16 cellular contexts compared by ENCODE assay signal in genomic region chr12:67356400-67356799, GRCh38.
A peak's percentile ranks its signal among the peaks of the same experiment; 100 is the strongest.
DNase-seq lines count a peak whose midpoint lies in the region; ATAC-seq, FAIRE-seq and TF ChIP-seq lines count a peak whose summit lies in the region.
"Had no signal": no experiment of that assay in that cellular context is flagged by ENCODE, and none has a peak within 500 bp of the region (broad histone marks: within the 10 kb centered on the region; RNA-seq: fewer than 3 reads in every experiment).

No MANE protein-coding gene starts in this region.

- H2AFZ ChIP-seq in astrocyte (ENCODE audit: low read depth, low read length) (no peak overlapping the region), neuron (ENCODE audit: low read depth, low read length) (peak overlapping the region; percentile 28)

- H3K9me3 ChIP-seq in astrocyte (ENCODE audit: insufficient read depth, low read depth, low read length) = no peaks in the 10 kb centered on the region
- H3K9me3 ChIP-seq in neuron (ENCODE audit: low read length) = no peaks in the 10 kb centered on the region
- H3K9me3 ChIP-seq: transverse colon had no signal

- H3K36me3 ChIP-seq in astrocyte (ENCODE audit: insufficient read depth, low read length) (no peaks in the 10 kb centered on the region), neuron (ENCODE audit: insufficient read depth, low read length) (no peaks in the 10 kb centered on the region)
- H3K36me3 ChIP-seq: transverse colon had no signal

- H4K20me1 ChIP-seq in astrocyte (ENCODE audit: insufficient read depth, low read length) = no peaks in the 10 kb centered on the region

- H3K9me3 Mint-ChIP-seq in astrocyte (ENCODE audit: unreplicated experiment) = no peaks in the 10 kb centered on the region
- H3K9me3 Mint-ChIP-seq in activated CD8-positive, alpha-beta T cell treated with anti-CD3 and anti-CD28 coated beads, Interleukin-2, amount 10 ng/mL, durations not matched to agents 7 days and 5 days (ENCODE audit: insufficient read depth) = peaks cover 3% of the 10 kb centered on the region
- H3K9me3 Mint-ChIP-seq: activated CD4-positive, alpha-beta T cell treated with anti-CD3 and anti-CD28 coated beads, Interleukin-2, amount 10 ng/mL, durations not matched to agents 24 days and 14 days had no signal

- H3K27me3 Mint-ChIP-seq in astrocyte (ENCODE audit: low read depth, unreplicated experiment) = no peaks in the 10 kb centered on the region
- H3K27me3 Mint-ChIP-seq in activated CD8-positive, alpha-beta T cell treated with anti-CD3 and anti-CD28 coated beads, Interleukin-2, amount 10 ng/mL, durations not matched to agents 7 days and 5 days (ENCODE audit: low read depth) = no peaks in the 10 kb centered on the region
- H3K27me3 Mint-ChIP-seq: activated CD4-positive, alpha-beta T cell treated with anti-CD3 and anti-CD28 coated beads, Interleukin-2, amount 10 ng/mL, durations not matched to agents 24 days and 14 days; memory B cell had no signal

- no peak overlapping the region for H3K4me3 Mint-ChIP-seq in astrocyte (ENCODE audit: unreplicated experiment)
- no peak overlapping the region for H3K4me3 Mint-ChIP-seq in activated CD8-positive, alpha-beta T cell treated with anti-CD3 and anti-CD28 coated beads, Interleukin-2, amount 10 ng/mL, durations not matched to agents 7 days and 5 days
- H3K4me3 Mint-ChIP-seq: activated CD4-positive, alpha-beta T cell treated with anti-CD3 and anti-CD28 coated beads, Interleukin-2, amount 10 ng/mL, durations not matched to agents 24 days and 14 days; memory B cell had no signal

- ATAC-seq in activated CD8-positive, alpha-beta T cell treated with anti-CD3 and anti-CD28 coated beads, Interleukin-2, amount 10 ng/mL, durations not matched to agents 7 days and 5 days = no peak
- ATAC-seq in GM18858 (IDR thresholded peaks at IDR 0.05; ENCODE audit: unreplicated experiment) (no peak), GM18502 (IDR thresholded peaks at IDR 0.05; ENCODE audit: poor library complexity, unreplicated experiment) (no peak)

- H3K79me2 ChIP-seq in astrocyte (ENCODE audit: insufficient read depth, low read length) = no peaks in the 10 kb centered on the region

- H3K4me1 ChIP-seq in astrocyte (ENCODE audit: insufficient read depth, low read length) (peaks cover 31% of the 10 kb centered on the region), neuron (ENCODE audit: insufficient read depth, low read length) (no peaks in the 10 kb centered on the region)

- H3K27ac ChIP-seq in astrocyte (ENCODE audit: low read depth, low read length) = no peak overlapping the region
- H3K27ac ChIP-seq: C4-2B, epithelial cell of prostate, transverse colon had no signal

- no peak overlapping the region for H3K27ac Mint-ChIP-seq in astrocyte (ENCODE audit: unreplicated experiment)
- H3K27ac Mint-ChIP-seq in activated CD8-positive, alpha-beta T cell treated with anti-CD3 and anti-CD28 coated beads, Interleukin-2, amount 10 ng/mL, durations not matched to agents 7 days and 5 days = no peak overlapping the region
- H3K27ac Mint-ChIP-seq: activated CD4-positive, alpha-beta T cell treated with anti-CD3 and anti-CD28 coated beads, Interleukin-2, amount 10 ng/mL, durations not matched to agents 24 days and 14 days; memory B cell had no signal

- no peak for FAIRE-seq in astrocyte (lab: Jason Lieb, UNC)
- FAIRE-seq: TTC549 had no signal

- TF ChIP-seq CTCF in LNCaP clone FGC (IDR thresholded peaks at IDR 0.05; ENCODE audit: control insufficient read depth, extremely low read depth, insufficient read depth) (no peak), astrocyte (IDR thresholded peaks at IDR 0.05; ENCODE audit: insufficient read depth, low read depth, low read length) (no peak)

- H3K27me3 ChIP-seq in astrocyte (ENCODE audit: insufficient read depth, low read length) (no peaks in the 10 kb centered on the region), neuron (ENCODE audit: insufficient read depth, low read length) (no peaks in the 10 kb centered on the region)
- H3K27me3 ChIP-seq: transverse colon had no signal

- POLR2A ChIA-PET in activated CD8-positive, alpha-beta T cell treated with anti-CD3 and anti-CD28 coated beads, Interleukin-2, amount 10 ng/mL, durations not matched to agents 7 days and 5 days (lab: Charles Lee) = no interaction called here

- no peaks in the 10 kb centered on the region for H3K36me3 Mint-ChIP-seq in astrocyte (ENCODE audit: low read depth, unreplicated experiment)
- H3K36me3 Mint-ChIP-seq in activated CD8-positive, alpha-beta T cell treated with anti-CD3 and anti-CD28 coated beads, Interleukin-2, amount 10 ng/mL, durations not matched to agents 7 days and 5 days (ENCODE audit: low read depth) = no peaks in the 10 kb centered on the region
- H3K36me3 Mint-ChIP-seq: memory B cell had no signal

- peak; percentile 64 for DNase-seq in COR-L47 (lab: John Stamatoyannopoulos, UW)
- DNase-seq in LNCaP clone FGC (ENCODE audit: low read depth) = peak; percentile 10
- peak; percentile 6 for DNase-seq in astrocyte (ENCODE audit: low read depth)
- DNase-seq in activated CD8-positive, alpha-beta T cell treated with anti-CD3 and anti-CD28 coated beads, Interleukin-2, amount 10 ng/mL, durations not matched to agents 7 days and 5 days = no peak
- DNase-seq: activated naive CD4-positive, alpha-beta T cell; aorta; cortex of kidney; transverse colon had no signal

- peaks cover 49% of the 10 kb centered on the region for H3K4me1 Mint-ChIP-seq in astrocyte (ENCODE audit: low read depth, unreplicated experiment)
- H3K4me1 Mint-ChIP-seq in activated CD8-positive, alpha-beta T cell treated with anti-CD3 and anti-CD28 coated beads, Interleukin-2, amount 10 ng/mL, durations not matched to agents 7 days and 5 days (ENCODE audit: low read depth) = peaks cover 19% of the 10 kb centered on the region
- H3K4me1 Mint-ChIP-seq: memory B cell had no signal

- CTCF ChIA-PET in activated CD8-positive, alpha-beta T cell treated with anti-CD3 and anti-CD28 coated beads, Interleukin-2, amount 10 ng/mL, durations not matched to agents 7 days and 5 days (lab: Charles Lee) = interaction anchor here (0.6 to 5.1 kb wide), 26 partner anchors 10 to 738 kb away, joined by 3 to 110 read pairs (median 3); partner anchors contain the start of gene DYRK2

- H3K4me2 ChIP-seq in astrocyte (ENCODE audit: low read length) = peak overlapping the region; percentile 6

- H3K4me3 ChIP-seq in LNCaP clone FGC (ENCODE audit: low read depth, low read length) (no peak overlapping the region), astrocyte (ENCODE audit: insufficient read depth, low read depth, low read length) (no peak overlapping the region), neuron (ENCODE audit: low read length) (no peak overlapping the region)
- H3K4me3 ChIP-seq: transverse colon had no signal

- H3K9ac ChIP-seq in astrocyte (ENCODE audit: low read length) = no peak overlapping the region
